In the genomic region with DNA sequence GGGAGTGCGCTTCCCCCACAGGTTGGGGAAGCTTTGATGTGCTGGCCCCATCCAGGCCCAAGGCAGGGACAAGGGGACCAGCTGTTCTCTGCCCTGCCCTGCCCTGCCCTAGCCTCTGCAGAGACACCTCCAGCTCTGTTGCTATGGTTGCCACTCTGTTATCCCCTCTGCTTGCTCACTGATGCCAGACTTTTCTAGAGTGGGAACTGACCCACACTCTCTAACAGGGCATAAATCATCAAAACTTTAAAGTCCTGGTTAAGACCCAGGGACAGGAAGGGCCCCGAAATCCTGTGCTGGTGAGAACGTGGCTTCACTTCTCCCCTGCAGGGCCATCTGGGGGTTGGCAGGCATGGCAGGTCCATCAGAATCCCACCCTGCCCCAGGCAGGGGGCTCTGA, we compare ENCODE assay signal across 37 cellular contexts. TPM values are rescaled to one million over a fixed set of nuclear protein-coding genes. Genes with fewer than 3 reads are reported as not detected.
"Had no signal": no experiment of that assay in that cellular context is flagged by ENCODE, and none has a peak within 500 bp of the region (broad histone marks: within the 10 kb centered on the region; RNA-seq: fewer than 3 reads in every experiment).

No MANE protein-coding gene starts in this region.

- FAIRE-seq: bronchial epithelial cell, colon had no signal

- H3K9me3 Mint-ChIP-seq: activated CD4-positive, alpha-beta memory T cell treated with anti-CD3 and anti-CD28 coated beads for 36 hours; activated CD4-positive, alpha-beta T cell treated with anti-CD3 and anti-CD28 coated beads, Interleukin-2, amount 10 ng/mL, durations not matched to agents 24 days and 14 days; activated naive CD4-positive, alpha-beta T cell treated with anti-CD3 and anti-CD28 coated beads for 36 hours; activated naive CD4-positive, alpha-beta T cell treated with anti-CD3 and anti-CD28 coated beads, Interleukin-2, amount 50 U/mL, for 24 hours; activated naive CD8-positive, alpha-beta T cell treated with anti-CD3 and anti-CD28 coated beads for 36 hours; activated naive CD8-positive, alpha-beta T cell treated with anti-CD3 and anti-CD28 coated beads, Interleukin-2, amount 50 U/mL, for 24 hours; activated T-helper 1 cell treated with anti-CD3 and anti-CD28 coated beads, Interleukin-12 subunit alpha, Interleukin-12 subunit beta, Interleukin-2, Interleukin-4 antibody, amounts not matched to agents 30 ng/mL and 10 ng/mL and 1 ng/mL, durations not matched to agents 14 hours and 24 hours and 36 hours; activated T-helper 2 cell treated with anti-CD3 and anti-CD28 coated beads, Interferon-gamma antibody, Interleukin-2, Interleukin-4, amounts not matched to agents 10 μg/mL and 5 μg/mL and 100 μg/mL, durations not matched to agents 14 hours and 24 hours and 36 hours; central memory CD8-positive, alpha-beta T cell; effector memory CD8-positive, alpha-beta T cell had no signal

- DNase-seq: activated CD4-positive, alpha-beta memory T cell treated with anti-CD3 and anti-CD28 coated beads for 36 hours; activated CD4-positive, alpha-beta T cell treated with anti-CD3 and anti-CD28 coated beads for 36 hours; activated CD4-positive, alpha-beta T cell treated with anti-CD3 and anti-CD28 coated beads, Interleukin-2, amount 10 ng/mL, durations not matched to agents 24 days and 14 days; activated CD4-positive, CD25-positive, alpha-beta regulatory T cell; activated CD4-positive, CD25-positive, alpha-beta regulatory T cell treated with anti-CD3 and anti-CD28 coated beads, Interleukin-2, amount 50 U/mL, for 72 hours; activated CD8-positive, alpha-beta memory T cell treated with anti-CD3 and anti-CD28 coated beads, Interleukin-2, amount 10 ng/mL, durations not matched to agents 7 days and 5 days; activated CD8-positive, alpha-beta memory T cell treated with anti-CD3 and anti-CD28 coated beads, Interleukin-2, amount 50 U/mL, for 4 hours; activated CD8-positive, alpha-beta T cell treated with anti-CD3 and anti-CD28 coated beads, Interleukin-2, amount 10 ng/mL, durations not matched to agents 7 days and 5 days; activated effector memory CD4-positive, alpha-beta T cell treated with anti-CD3 and anti-CD28 coated beads, Interleukin-2, amount 50 U/mL, for 16 hours; activated naive CD4-positive, alpha-beta T cell treated with anti-CD3 and anti-CD28 coated beads for 36 hours; activated naive CD8-positive, alpha-beta T cell treated with anti-CD3 and anti-CD28 coated beads for 36 hours; activated naive CD8-positive, alpha-beta T cell treated with anti-CD3 and anti-CD28 coated beads, Interleukin-2, amount 50 U/mL, for 24 hours; activated T-cell treated with anti-CD3 and anti-CD28 coated beads, Interleukin-2, amount 50 U/mL, for 1 hour; activated T-cell treated with anti-CD3 and anti-CD28 coated beads, Interleukin-2, amount 50 U/mL, for 48 hours; adrenal gland; amygdala; aorta; brain microvascular endothelial cell; cortex of kidney; dermis blood vessel endothelial cell; effector CD4-positive, alpha-beta T cell; effector memory CD8-positive, alpha-beta T cell; erythroblast; foreskin keratinocyte; gastrocnemius medialis; heart right ventricle; T-helper 2 cell had no signal

- H3K27ac ChIP-seq: adrenal gland, brain microvascular endothelial cell, esophagus muscularis mucosa, foreskin keratinocyte, gastrocnemius medialis, heart right ventricle had no signal

- H3K36me3 ChIP-seq: adrenal gland, brain microvascular endothelial cell, esophagus muscularis mucosa, gastrocnemius medialis, heart right ventricle had no signal

- H3K4me3 Mint-ChIP-seq: activated CD4-positive, alpha-beta memory T cell treated with anti-CD3 and anti-CD28 coated beads for 36 hours; activated CD4-positive, alpha-beta T cell treated with anti-CD3 and anti-CD28 coated beads for 36 hours; activated CD4-positive, alpha-beta T cell treated with anti-CD3 and anti-CD28 coated beads, Interleukin-2, amount 10 ng/mL, durations not matched to agents 24 days and 14 days; activated CD8-positive, alpha-beta memory T cell treated with anti-CD3 and anti-CD28 coated beads, Interleukin-2, amount 10 ng/mL, durations not matched to agents 7 days and 5 days; activated CD8-positive, alpha-beta T cell treated with anti-CD3 and anti-CD28 coated beads, Interleukin-2, amount 10 ng/mL, durations not matched to agents 7 days and 5 days; activated naive CD4-positive, alpha-beta T cell treated with anti-CD3 and anti-CD28 coated beads for 36 hours; activated naive CD4-positive, alpha-beta T cell treated with anti-CD3 and anti-CD28 coated beads, Interleukin-2, amount 50 U/mL, for 24 hours; activated naive CD8-positive, alpha-beta T cell treated with anti-CD3 and anti-CD28 coated beads for 36 hours; activated naive CD8-positive, alpha-beta T cell treated with anti-CD3 and anti-CD28 coated beads, Interleukin-2, amount 50 U/mL, for 24 hours; activated T-helper 1 cell treated with anti-CD3 and anti-CD28 coated beads, Interleukin-12 subunit alpha, Interleukin-12 subunit beta, Interleukin-2, Interleukin-4 antibody, amounts not matched to agents 30 ng/mL and 10 ng/mL and 1 ng/mL, durations not matched to agents 14 hours and 24 hours and 36 hours; central memory CD8-positive, alpha-beta T cell; effector memory CD8-positive, alpha-beta T cell had no signal

- H3K27me3 ChIP-seq: brain microvascular endothelial cell, foreskin keratinocyte had no signal

- H3K4me3 ChIP-seq: adrenal gland, esophagus muscularis mucosa, gastrocnemius medialis, heart right ventricle had no signal

- H3K36me3 Mint-ChIP-seq: activated CD4-positive, alpha-beta memory T cell treated with anti-CD3 and anti-CD28 coated beads for 36 hours; activated CD8-positive, alpha-beta memory T cell treated with anti-CD3 and anti-CD28 coated beads, Interleukin-2, amount 10 ng/mL, durations not matched to agents 7 days and 5 days; activated naive CD4-positive, alpha-beta T cell treated with anti-CD3 and anti-CD28 coated beads, Interleukin-2, amount 50 U/mL, for 24 hours; activated naive CD8-positive, alpha-beta T cell treated with anti-CD3 and anti-CD28 coated beads for 36 hours had no signal

- H3K4me1 Mint-ChIP-seq: activated CD4-positive, alpha-beta T cell treated with anti-CD3 and anti-CD28 coated beads for 36 hours; activated CD4-positive, alpha-beta T cell treated with anti-CD3 and anti-CD28 coated beads, Interleukin-2, amount 10 ng/mL, durations not matched to agents 24 days and 14 days; activated CD8-positive, alpha-beta memory T cell treated with anti-CD3 and anti-CD28 coated beads, Interleukin-2, amount 10 ng/mL, durations not matched to agents 7 days and 5 days; activated naive CD4-positive, alpha-beta T cell treated with anti-CD3 and anti-CD28 coated beads, Interleukin-2, amount 50 U/mL, for 24 hours; activated naive CD8-positive, alpha-beta T cell treated with anti-CD3 and anti-CD28 coated beads for 36 hours; activated naive CD8-positive, alpha-beta T cell treated with anti-CD3 and anti-CD28 coated beads, Interleukin-2, amount 50 U/mL, for 24 hours; central memory CD8-positive, alpha-beta T cell had no signal

- H3K27ac Mint-ChIP-seq: activated CD4-positive, alpha-beta memory T cell treated with anti-CD3 and anti-CD28 coated beads for 36 hours; activated CD4-positive, alpha-beta T cell treated with anti-CD3 and anti-CD28 coated beads for 36 hours; activated CD4-positive, alpha-beta T cell treated with anti-CD3 and anti-CD28 coated beads, Interleukin-2, amount 10 ng/mL, durations not matched to agents 24 days and 14 days; activated CD8-positive, alpha-beta memory T cell treated with anti-CD3 and anti-CD28 coated beads, Interleukin-2, amount 10 ng/mL, durations not matched to agents 7 days and 5 days; activated CD8-positive, alpha-beta T cell treated with anti-CD3 and anti-CD28 coated beads, Interleukin-2, amount 10 ng/mL, durations not matched to agents 7 days and 5 days; activated naive CD4-positive, alpha-beta T cell treated with anti-CD3 and anti-CD28 coated beads for 36 hours; activated naive CD4-positive, alpha-beta T cell treated with anti-CD3 and anti-CD28 coated beads, Interleukin-2, amount 50 U/mL, for 24 hours; activated naive CD8-positive, alpha-beta T cell treated with anti-CD3 and anti-CD28 coated beads for 36 hours; activated naive CD8-positive, alpha-beta T cell treated with anti-CD3 and anti-CD28 coated beads, Interleukin-2, amount 50 U/mL, for 24 hours; activated T-helper 1 cell treated with anti-CD3 and anti-CD28 coated beads, Interleukin-12 subunit alpha, Interleukin-12 subunit beta, Interleukin-2, Interleukin-4 antibody, amounts not matched to agents 30 ng/mL and 10 ng/mL and 1 ng/mL, durations not matched to agents 14 hours and 24 hours and 36 hours; activated T-helper 2 cell treated with anti-CD3 and anti-CD28 coated beads, Interferon-gamma antibody, Interleukin-2, Interleukin-4, amounts not matched to agents 10 μg/mL and 5 μg/mL and 100 μg/mL, durations not matched to agents 14 hours and 24 hours and 36 hours; effector memory CD8-positive, alpha-beta T cell had no signal

- H3K4me1 ChIP-seq: adrenal gland, esophagus muscularis mucosa, foreskin keratinocyte, gastrocnemius medialis, heart right ventricle had no signal

- H3K27me3 Mint-ChIP-seq: activated CD4-positive, alpha-beta T cell treated with anti-CD3 and anti-CD28 coated beads, Interleukin-2, amount 10 ng/mL, durations not matched to agents 24 days and 14 days had no signal

- H3K9me3 ChIP-seq: adrenal gland, esophagus muscularis mucosa, gastrocnemius medialis, heart right ventricle had no signal

RNA-seq across cellular contexts. Expression of gene ENPP7, which starts 50.4 kb away (rescaled TPM):
- total RNA-seq: activated CD4-positive, alpha-beta T cell treated with anti-CD3 and anti-CD28 coated beads for 36 hours; activated CD4-positive, alpha-beta T cell treated with anti-CD3 and anti-CD28 coated beads, Interleukin-2, amount 10 ng/mL, durations not matched to agents 24 days and 14 days; activated naive CD4-positive, alpha-beta T cell treated with anti-CD3 and anti-CD28 coated beads for 36 hours; activated naive CD8-positive, alpha-beta T cell treated with anti-CD3 and anti-CD28 coated beads for 36 hours; activated T-helper 2 cell treated with anti-CD3 and anti-CD28 coated beads, Interferon-gamma antibody, Interleukin-2, Interleukin-4, amounts not matched to agents 10 μg/mL and 5 μg/mL and 100 μg/mL, durations not matched to agents 14 hours and 24 hours and 36 hours; adrenal gland; aorta; bronchial epithelial cell; cardiac septum; chondrocyte; dermis blood vessel endothelial cell; esophagus muscularis mucosa; foreskin keratinocyte; gastrocnemius medialis; heart right ventricle; T-helper 1 cell treated with Interleukin-12 subunit alpha and Interleukin-12 subunit beta and Interleukin-4 antibody, amounts not matched to agents 30 ng/mL and 1 ng/mL, for 36 hours had no signal
- polyA plus RNA-seq: adrenal gland, foreskin keratinocyte, heart right ventricle had no signal
